ENCODE assay signal across 9 cellular contexts in the genomic region with DNA sequence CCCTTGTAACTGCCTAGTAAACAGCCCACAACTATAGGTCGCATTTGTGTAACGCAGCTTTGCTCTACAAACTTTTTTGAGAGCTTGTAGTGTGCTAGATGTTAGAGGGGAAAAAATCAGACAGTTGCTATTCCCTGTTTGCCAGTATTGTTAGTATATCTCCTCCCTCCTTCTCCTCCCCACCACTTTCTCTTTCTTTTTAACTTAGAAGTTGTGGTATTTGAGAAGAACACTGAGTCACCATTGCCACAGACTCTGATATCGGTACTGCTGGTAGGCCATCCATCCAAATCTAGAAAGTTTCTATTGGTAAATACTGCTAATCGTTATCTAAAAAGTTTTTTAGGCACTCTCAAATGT. TPM values are rescaled to one million over a fixed set of nuclear protein-coding genes. Genes with fewer than 3 reads are reported as not detected.
DNase-seq lines count a peak whose midpoint lies in the region; ATAC-seq, FAIRE-seq and TF ChIP-seq lines count a peak whose summit lies in the region.
"Had no signal": no experiment of that assay in that cellular context is flagged by ENCODE, and none has a peak within 500 bp of the region (broad histone marks: within the 10 kb centered on the region; RNA-seq: fewer than 3 reads in every experiment).

No MANE protein-coding gene starts in this region.

- peak overlapping the region; percentile 95 for H3K9ac ChIP-seq in HUES64 (ENCODE audit: low read depth, low read length)
- peak overlapping the region; percentile 96 for H3K9ac ChIP-seq in kidney (ENCODE audit: low read length in 2 of 2)

- H3K9me3 Mint-ChIP-seq in CD8-positive, alpha-beta T cell, result no peaks in the 10 kb centered on the region

- no peak for FAIRE-seq in kidney (lab: Jason Lieb, UNC)
- FAIRE-seq: TTC549 had no signal

- peaks cover 33% of the 10 kb centered on the region for H3K4me1 ChIP-seq in CD8-positive, alpha-beta T cell (ENCODE audit: insufficient read depth, low read length)
- H3K4me1 ChIP-seq in HUES64 (ENCODE audit: insufficient read depth, low read length) (peaks cover 24% of the 10 kb centered on the region), adrenal gland (replicated peaks in 1 of 2) (peaks cover 19 to 47% of the 10 kb centered on the region in 2 donors), kidney (ENCODE audit: control insufficient read depth in 1 of 2, insufficient read depth in 1 of 2, low read depth in 1 of 2, low read length in 2 of 2) (peaks cover 9 to 19% of the 10 kb centered on the region in 2 donors), testis (peaks cover 28% of the 10 kb centered on the region)

- peak; percentile 56 for ATAC-seq in CD8-positive, alpha-beta T cell
- peak; percentile 20 for ATAC-seq in GM21360 (IDR thresholded peaks at IDR 0.05; ENCODE audit: unreplicated experiment)

- H3K9me3 ChIP-seq in CD8-positive, alpha-beta T cell (ENCODE audit: low read length), result no peaks in the 10 kb centered on the region
- H3K9me3 ChIP-seq in HUES64 (ENCODE audit: insufficient read depth, low read depth, low read length) (no peaks in the 10 kb centered on the region), adrenal gland (replicated peaks in 1 of 3) (no peaks in the 10 kb centered on the region), kidney (ENCODE audit: control insufficient read depth in 1 of 2, low read length in 2 of 2) (no peaks in the 10 kb centered on the region), testis (no peaks in the 10 kb centered on the region)

- peak in 1 of 7 experiments; percentile 10 for DNase-seq in CD8-positive, alpha-beta T cell
- peak in 1 of 7 donors; percentile 13 for DNase-seq in adrenal gland
- no peak for DNase-seq in kidney
- no peak for DNase-seq in testis
- no peak for DNase-seq in posterior cingulate gyrus
- DNase-seq in NCI-H2107 (lab: John Stamatoyannopoulos, UW), result no peak

- POLR2A ChIA-PET in CD8-positive, alpha-beta T cell (lab: Charles Lee), result interaction anchor here (1.0 to 2.7 kb wide), 8 partner anchors 8 to 1958 kb away, joined by 3 to 18 read pairs (median 4); a partner anchor contains a TSS

- peak overlapping the region; percentile 98 for H3K4me3 Mint-ChIP-seq in CD8-positive, alpha-beta T cell

- H3K4me3 ChIP-seq in CD8-positive, alpha-beta T cell (ENCODE audit: low read depth, low read length), result peak overlapping the region; percentile 73
- H3K4me3 ChIP-seq in HUES64 (ENCODE audit: low read length), result peak overlapping the region; percentile 100
- peak overlapping the region; percentile 83 to 95 (median 86) for H3K4me3 ChIP-seq in adrenal gland
- peak overlapping the region; percentile 90 to 100 for H3K4me3 ChIP-seq in kidney (ENCODE audit: low read length in 2 of 2)
- H3K4me3 ChIP-seq in testis, result peak overlapping the region; percentile 91 to 98

- intact Hi-C loops in CD8-positive, alpha-beta T cell (cut with DNase I, micrococcal nuclease), result loop anchor here (1.0 to 5.0 kb wide), 9 partner anchors 59 to 1407 kb away; a partner anchor contains a TSS
- intact Hi-C loops in adrenal gland (cut with DNase I), result no loop called here
- intact Hi-C loops in kidney (cut with DNase I), result no loop called here
- intact Hi-C loops in testis (cut with DNase I; ENCODE audit: low total_unique reads), result no loop called here
- intact Hi-C loops in posterior cingulate gyrus (cut with DNase I), result loop anchor here (2.0 kb wide), 1 partner anchor 59 kb away; a partner anchor contains a TSS

- no peaks in the 10 kb centered on the region for H3K27me3 ChIP-seq in CD8-positive, alpha-beta T cell (ENCODE audit: insufficient read depth, low read length)
- H3K27me3 ChIP-seq in HUES64 (ENCODE audit: insufficient read depth, low read length) (no peaks in the 10 kb centered on the region), adrenal gland (no peaks in the 10 kb centered on the region), testis (no peaks in the 10 kb centered on the region)

- peaks cover 13% of the 10 kb centered on the region for H3K36me3 ChIP-seq in CD8-positive, alpha-beta T cell (ENCODE audit: insufficient read depth, low read length)
- H3K36me3 ChIP-seq in HUES64 (ENCODE audit: insufficient read depth, low read length) (peaks cover 44% of the 10 kb centered on the region), adrenal gland (replicated peaks in 1 of 2) (peaks cover 0 to 28% of the 10 kb centered on the region in 2 donors), kidney (ENCODE audit: control insufficient read depth in 1 of 2, insufficient read depth in 2 of 2, low read length in 2 of 2) (peaks cover 4 to 11% of the 10 kb centered on the region in 2 donors), testis (ENCODE audit: low read depth, missing control alignments) (no peaks in the 10 kb centered on the region)

- TF ChIP-seq POLR2A in adrenal gland (IDR thresholded peaks at IDR 0.05) (no peak), testis (IDR thresholded peaks at IDR 0.05) (no peak)

- WGBS in HUES64, result 21% methylated on average over 3 of the region's 4 CpGs
- 4 to 9% (median 6%) methylated on average over 4 of the region's 4 CpGs for WGBS in adrenal gland, 4 donors
- WGBS in testis, 2 donors, result 9 to 13% methylated on average over 4 of the region's 4 CpGs

- peaks cover 52% of the 10 kb centered on the region for H3K36me3 Mint-ChIP-seq in CD8-positive, alpha-beta T cell

- no peak for TF ChIP-seq CTCF in CD8-positive, alpha-beta T cell (IDR thresholded peaks at IDR 0.05)
- no peak for TF ChIP-seq CTCF in adrenal gland (IDR thresholded peaks at IDR 0.05)
- TF ChIP-seq CTCF in kidney (IDR thresholded peaks at IDR 0.05; ENCODE audit: borderline replicate concordance, extremely low read depth, insufficient read depth), result no peak
- TF ChIP-seq CTCF in testis (IDR thresholded peaks at IDR 0.05), result no peak

- H3K27ac Mint-ChIP-seq in CD8-positive, alpha-beta T cell, result peak overlapping the region; percentile 99

- no peaks in the 10 kb centered on the region for H3K27me3 Mint-ChIP-seq in CD8-positive, alpha-beta T cell (ENCODE audit: low read depth)

- CTCF ChIA-PET in CD8-positive, alpha-beta T cell (lab: Charles Lee), result interaction anchor here (2.0 kb wide), 1 partner anchor 23 kb away, joined by 6 read pairs; no protein-coding TSS in a partner anchor

- H3K4me1 Mint-ChIP-seq in CD8-positive, alpha-beta T cell (ENCODE audit: low read depth), result peaks cover 64% of the 10 kb centered on the region

- H3K27ac ChIP-seq in CD8-positive, alpha-beta T cell (ENCODE audit: low read depth, low read length), result peak overlapping the region; percentile 85
- peak overlapping the region; percentile 75; the same call in 1 of the 2 replicates for H3K27ac ChIP-seq in HUES64 (ENCODE audit: low read depth, low read length)
- H3K27ac ChIP-seq in adrenal gland, result peak overlapping the region; percentile 84 to 98 (median 95)
- peak overlapping the region; percentile 94 for H3K27ac ChIP-seq in kidney (ENCODE audit: low read depth in 2 of 2, low read length in 2 of 2)
- peak overlapping the region; percentile 91 to 93 for H3K27ac ChIP-seq in testis

RNA-seq across cellular contexts. Expression of a gene that starts 0.7 kb away (rescaled TPM):
- total RNA-seq in CD8-positive, alpha-beta T cell, result 10 to 100 TPM; 34.7 to 38.0 TPM
- polyA plus RNA-seq in HUES64 (2013, experiment 1 of 2), result 127 TPM
- 132 TPM for polyA plus RNA-seq in HUES64 (2013, experiment 2 of 2)
- total RNA-seq in adrenal gland (100 to 1,000 TPM in 1 of 8 donors, 10 to 100 TPM in 7; 43.4 to 107 (median 65.3) TPM), kidney (59.0 TPM), testis (10 to 100 TPM; 53.4 to 57.3 TPM)
- polyA plus RNA-seq in adrenal gland (100 to 1,000 TPM in 1 of 3 donors, 10 to 100 TPM in 2; 40.1 to 129 (median 61.9) TPM), kidney (ENCODE audit: insufficient read depth, low read depth, low replicate concordance) (115 TPM), testis (ENCODE audit: insufficient read depth, low read depth, low replicate concordance) (114 TPM)

RNA-seq across cellular contexts. Expression of a gene that starts 59.2 kb away (rescaled TPM):
- total RNA-seq in CD8-positive, alpha-beta T cell, result 1 to 10 TPM; 5.9 TPM
- polyA plus RNA-seq in HUES64 (2013, experiment 1 of 2), result 0.25 TPM
- polyA plus RNA-seq in HUES64 (2013, experiment 2 of 2), result 0.44 TPM
- 10 to 100 TPM; 13.9 to 54.9 (median 32.6) TPM for total RNA-seq in adrenal gland
- 10 to 100 TPM; 10.1 to 36.1 (median 17.1) TPM for polyA plus RNA-seq in adrenal gland
- 16.7 TPM for total RNA-seq in kidney
- polyA plus RNA-seq in kidney (ENCODE audit: insufficient read depth, low read depth, low replicate concordance), result 30.0 TPM
- 10 to 100 TPM; 30.5 to 36.0 TPM for total RNA-seq in testis
- polyA plus RNA-seq in testis (ENCODE audit: insufficient read depth, low read depth, low replicate concordance), result 22.9 TPM

Comparison
In these comparisons a context has a peak if more than half of its experiments do, and no peak if none do; other contexts are left out.
1. intact Hi-C loops: an anchor here in CD8-positive, alpha-beta T cell (1.0 to 5.0 kb wide) and posterior cingulate gyrus (2.0 kb wide); none called in adrenal gland, kidney and testis.